21 cellular contexts compared by ENCODE assay signal in the genomic region with DNA sequence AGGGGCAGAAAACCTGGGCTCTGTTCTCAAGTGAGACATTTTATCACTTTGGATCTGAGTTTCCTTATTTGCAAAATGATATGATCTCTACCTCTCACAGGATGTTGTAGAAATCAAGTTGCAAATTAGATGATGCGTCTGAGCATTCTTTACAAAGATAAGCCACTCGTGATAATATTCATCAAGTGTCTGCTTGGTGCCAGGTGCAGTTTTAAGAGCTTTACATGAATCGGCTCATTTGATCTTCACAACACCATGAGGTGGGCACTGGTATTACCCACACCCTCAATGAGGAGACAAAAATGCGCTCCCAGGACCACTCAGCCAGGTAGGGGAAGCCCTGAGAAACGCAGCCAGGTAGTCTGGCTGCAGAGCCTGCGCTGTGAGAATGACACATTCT. TPM values are rescaled to one million over a fixed set of nuclear protein-coding genes. Genes with fewer than 3 reads are reported as not detected.
"Had no signal": no experiment of that assay in that cellular context is flagged by ENCODE, and none has a peak within 500 bp of the region (broad histone marks: within the 10 kb centered on the region; RNA-seq: fewer than 3 reads in every experiment).

No MANE protein-coding gene starts in this region.

- ATAC-seq: activated CD8-positive, alpha-beta memory T cell treated with anti-CD3 and anti-CD28 coated beads, Interleukin-2, amount 10 ng/mL, durations not matched to agents 7 days and 5 days; heart left ventricle; left colon; right lobe of liver; stimulated activated memory B cell treated with anti-CD40 and anti-IgM and Interleukin-4, amounts not matched to agents 10 μg/mL and 1 μg/mL and 100 μg/mL, for 72 hours had no signal

- H3K4me3 ChIP-seq: coronary artery, heart left ventricle, prostate gland, right lobe of liver, spleen had no signal

- H3K27me3 ChIP-seq: heart left ventricle, right lobe of liver, spleen had no signal

- H3K27ac ChIP-seq: coronary artery, heart left ventricle, prostate gland, right lobe of liver, spleen had no signal

- H3K4me1 ChIP-seq: prostate gland had no signal

- DNase-seq: activated CD4-positive, alpha-beta T cell treated with anti-CD3 and anti-CD28 coated beads for 4 hours; activated CD8-positive, alpha-beta memory T cell treated with anti-CD3 and anti-CD28 coated beads, Interleukin-2, amount 10 ng/mL, durations not matched to agents 7 days and 5 days; activated effector memory CD4-positive, alpha-beta T cell treated with anti-CD3 and anti-CD28 coated beads, Interleukin-2, amount 50 U/mL, for 16 hours; activated naive CD8-positive, alpha-beta T cell treated with anti-CD3 and anti-CD28 coated beads, Interleukin-2, amount 10 ng/mL, durations not matched to agents 7 days and 5 days; activated T-cell treated with anti-CD3 and anti-CD28 coated beads, Interleukin-2, amount 50 U/mL, for 24 hours; aorta; effector CD4-positive, alpha-beta T cell; heart left ventricle; left colon; natural killer cell; right lobe of liver; spleen; stimulated activated CD4-positive, alpha-beta T cell treated with anti-CD3 and anti-CD28 coated beads, Interleukin-1b, Interleukin-23, amount 100 ng/mL, for 48 hours; substantia nigra; SW 1271; T1000; trophoblast cell had no signal

- H3K4me1 Mint-ChIP-seq: stimulated activated memory B cell treated with anti-CD40 and anti-IgM and Interleukin-4, amounts not matched to agents 10 μg/mL and 1 μg/mL and 100 μg/mL, for 72 hours had no signal

- H3K27me3 Mint-ChIP-seq: activated CD8-positive, alpha-beta memory T cell treated with anti-CD3 and anti-CD28 coated beads, Interleukin-2, amount 10 ng/mL, durations not matched to agents 7 days and 5 days; activated naive CD8-positive, alpha-beta T cell treated with anti-CD3 and anti-CD28 coated beads, Interleukin-2, amount 10 ng/mL, durations not matched to agents 7 days and 5 days; activated T-cell treated with anti-CD3 and anti-CD28 coated beads, Interleukin-2, amount 50 U/mL, for 24 hours; stimulated activated memory B cell treated with anti-CD40 and anti-IgM and Interleukin-4, amounts not matched to agents 10 μg/mL and 1 μg/mL and 100 μg/mL, for 72 hours had no signal

- H3K36me3 ChIP-seq: heart left ventricle, prostate gland, right lobe of liver, spleen had no signal

- H3K9me3 ChIP-seq: heart left ventricle, prostate gland, right lobe of liver, spleen had no signal

- H3K9me3 Mint-ChIP-seq: activated naive CD8-positive, alpha-beta T cell treated with anti-CD3 and anti-CD28 coated beads, Interleukin-2, amount 10 ng/mL, durations not matched to agents 7 days and 5 days; activated T-cell treated with anti-CD3 and anti-CD28 coated beads, Interleukin-2, amount 50 U/mL, for 24 hours; natural killer cell; stimulated activated memory B cell treated with anti-CD40 and anti-IgM and Interleukin-4, amounts not matched to agents 10 μg/mL and 1 μg/mL and 100 μg/mL, for 72 hours had no signal

- H3K36me3 Mint-ChIP-seq: activated CD8-positive, alpha-beta memory T cell treated with anti-CD3 and anti-CD28 coated beads, Interleukin-2, amount 10 ng/mL, durations not matched to agents 7 days and 5 days; activated naive CD8-positive, alpha-beta T cell treated with anti-CD3 and anti-CD28 coated beads, Interleukin-2, amount 10 ng/mL, durations not matched to agents 7 days and 5 days; natural killer cell; stimulated activated memory B cell treated with anti-CD40 and anti-IgM and Interleukin-4, amounts not matched to agents 10 μg/mL and 1 μg/mL and 100 μg/mL, for 72 hours had no signal

- H3K27ac Mint-ChIP-seq: activated CD8-positive, alpha-beta memory T cell treated with anti-CD3 and anti-CD28 coated beads, Interleukin-2, amount 10 ng/mL, durations not matched to agents 7 days and 5 days; activated naive CD8-positive, alpha-beta T cell treated with anti-CD3 and anti-CD28 coated beads, Interleukin-2, amount 10 ng/mL, durations not matched to agents 7 days and 5 days; activated T-cell treated with anti-CD3 and anti-CD28 coated beads, Interleukin-2, amount 50 U/mL, for 24 hours; natural killer cell; stimulated activated memory B cell treated with anti-CD40 and anti-IgM and Interleukin-4, amounts not matched to agents 10 μg/mL and 1 μg/mL and 100 μg/mL, for 72 hours had no signal

- H3K4me3 Mint-ChIP-seq: activated CD8-positive, alpha-beta memory T cell treated with anti-CD3 and anti-CD28 coated beads, Interleukin-2, amount 10 ng/mL, durations not matched to agents 7 days and 5 days; activated naive CD8-positive, alpha-beta T cell treated with anti-CD3 and anti-CD28 coated beads, Interleukin-2, amount 10 ng/mL, durations not matched to agents 7 days and 5 days; activated T-cell treated with anti-CD3 and anti-CD28 coated beads, Interleukin-2, amount 50 U/mL, for 24 hours; natural killer cell; stimulated activated memory B cell treated with anti-CD40 and anti-IgM and Interleukin-4, amounts not matched to agents 10 μg/mL and 1 μg/mL and 100 μg/mL, for 72 hours had no signal

RNA-seq across cellular contexts. Expression of a gene that starts 59.1 kb away (rescaled TPM):
- total RNA-seq: activated naive CD8-positive, alpha-beta T cell treated with anti-CD3 and anti-CD28 coated beads, Interleukin-2, amount 10 ng/mL, durations not matched to agents 7 days and 5 days; mononuclear cell; natural killer cell had no signal
